Comparison of ENCODE assay signal across 1 cellular context in genomic region chr6:116529466-116529969, GRCh38.
TF ChIP-seq lines count a peak whose summit lies in the region.

No MANE protein-coding gene starts in this region.

TF ChIP-seq in IMR-90, 13 proteins besides CTCF, POLR2A, EP300 and RAD21 (continued from another document):
- TF ChIP-seq NFE2L2 (IDR thresholded peaks at IDR 0.05; ENCODE audit: low read depth, low read length) = no peak
